21 cellular contexts compared by ENCODE assay signal in genomic region chr18:28183418-28184078, GRCh38. TPM values are rescaled to one million over a fixed set of nuclear protein-coding genes. Genes with fewer than 3 reads are reported as not detected.
DNase-seq lines count a peak whose midpoint lies in the region; ATAC-seq and TF ChIP-seq lines count a peak whose summit lies in the region.
"Had no signal": no experiment of that assay in that cellular context is flagged by ENCODE, and none has a peak within 500 bp of the region (broad histone marks: within the 10 kb centered on the region; RNA-seq: fewer than 3 reads in every experiment).

No MANE protein-coding gene starts in this region.

- peak overlapping the region; percentile 52 for H3K4ac ChIP-seq in mesendoderm (ENCODE audit: low read depth, low read length)

- peak overlapping the region; percentile 70 for H3K18ac ChIP-seq in mesendoderm (ENCODE audit: low read length)

- peak overlapping the region; percentile 31 for H3K9ac ChIP-seq in mesendoderm (ENCODE audit: low read length)
- H3K9ac ChIP-seq: BLaER1 treated with 17β-estradiol and CSF1 and Interleukin-3, amounts not matched to agents 10 nM and 100 nM had no signal

- no peak for TF ChIP-seq CTCF in fibroblast of mammary gland (conservative IDR thresholded peaks at IDR 0.05; ENCODE audit: control insufficient read depth, insufficient read depth, low read depth, low read length)

- H3K4me1 ChIP-seq in mesendoderm (ENCODE audit: control insufficient read depth, low read depth, low read length): peaks cover 16% of the 10 kb centered on the region
- H3K4me1 ChIP-seq: ascending aorta; BLaER1 treated with 17β-estradiol and CSF1 and Interleukin-3, amounts not matched to agents 10 nM and 100 nM had no signal

- DNase-seq in EL: peak; percentile 88
- peak; percentile 34 for DNase-seq in fibroblast of mammary gland (ENCODE audit: low read depth)
- peak; percentile 50 for DNase-seq in mesendoderm
- DNase-seq in NCI-H2171 treated with DMSO at 0.1 percent for 48 hours (lab: John Stamatoyannopoulos, UW): no peak
- no peak for DNase-seq in T-helper 2 cell treated with Interferon-gamma antibody and Interleukin-4, amounts not matched to agents 5 μg/mL and 100 μg/mL, for 36 hours (ENCODE audit: low spot score)
- DNase-seq: activated CD4-positive, CD25-positive, alpha-beta regulatory T cell; activated CD8-positive, alpha-beta memory T cell treated with anti-CD3 and anti-CD28 coated beads, Interleukin-2, amount 10 ng/mL, durations not matched to agents 7 days and 5 days; activated gamma-delta T cell; erythroblast; glutamatergic neuron; NCI-H1092 treated with DMSO at 0.1 percent for 48 hours; NCI-H2171; NCI-H82; T-helper 17 cell had no signal

- peak overlapping the region; percentile 71 for H2AK5ac ChIP-seq in mesendoderm (ENCODE audit: low read length)

- peak overlapping the region; percentile 68 for H3K27ac ChIP-seq in mesendoderm (ENCODE audit: low read depth, low read length)
- H3K27ac ChIP-seq: ascending aorta; BLaER1 treated with 17β-estradiol and CSF1 and Interleukin-3, amounts not matched to agents 10 nM and 100 nM; skin epidermis had no signal

- no peaks in the 10 kb centered on the region for H3K79me1 ChIP-seq in mesendoderm (ENCODE audit: low read length)

- H2BK120ac ChIP-seq in mesendoderm (ENCODE audit: low read depth, low read length): no peak overlapping the region

- peak overlapping the region; percentile 29 for H3K23ac ChIP-seq in mesendoderm (ENCODE audit: low read length)

- no peaks in the 10 kb centered on the region for H3K36me3 ChIP-seq in mesendoderm (ENCODE audit: control insufficient read depth, insufficient read depth, low read length)
- H3K36me3 ChIP-seq: ascending aorta; BLaER1 treated with 17β-estradiol and CSF1 and Interleukin-3, amounts not matched to agents 10 nM and 100 nM had no signal

- peaks cover 8% of the 10 kb centered on the region for H3K27me3 Mint-ChIP-seq in T-helper 2 cell treated with Interferon-gamma antibody and Interleukin-4, amounts not matched to agents 5 μg/mL and 100 μg/mL, for 36 hours (ENCODE audit: low read depth)

- ATAC-seq in GM19324 (IDR thresholded peaks at IDR 0.05; ENCODE audit: low FRiP score, unreplicated experiment): no peak
- no peak for ATAC-seq in GM18502 (IDR thresholded peaks at IDR 0.05; ENCODE audit: poor library complexity, unreplicated experiment)
- ATAC-seq: activated CD8-positive, alpha-beta memory T cell treated with anti-CD3 and anti-CD28 coated beads, Interleukin-2, amount 10 ng/mL, durations not matched to agents 7 days and 5 days; stimulated activated effector memory CD8-positive, alpha-beta T cell treated with anti-CD3 and anti-CD28 coated beads, Interleukin-12 subunit alpha, Interleukin-12 subunit beta, amount 100 ng/mL, for 72 hours; T-helper 17 cell had no signal

- no peaks in the 10 kb centered on the region for H3K36me3 Mint-ChIP-seq in T-helper 2 cell treated with Interferon-gamma antibody and Interleukin-4, amounts not matched to agents 5 μg/mL and 100 μg/mL, for 36 hours (ENCODE audit: low read depth)
- H3K36me3 Mint-ChIP-seq: activated CD8-positive, alpha-beta memory T cell treated with anti-CD3 and anti-CD28 coated beads, Interleukin-2, amount 10 ng/mL, durations not matched to agents 7 days and 5 days; stimulated activated effector memory CD8-positive, alpha-beta T cell treated with anti-CD3 and anti-CD28 coated beads, Interleukin-12 subunit alpha, Interleukin-12 subunit beta, amount 100 ng/mL, for 72 hours had no signal

- no peak overlapping the region for H3K4me2 ChIP-seq in mesendoderm (ENCODE audit: low read length)
- H3K4me2 ChIP-seq: BLaER1 treated with 17β-estradiol and CSF1 and Interleukin-3, amounts not matched to agents 10 nM and 100 nM had no signal

- H2BK15ac ChIP-seq in mesendoderm (replicated peaks; ENCODE audit: low read depth): no peak overlapping the region

- no peak overlapping the region for H3K4me3 Mint-ChIP-seq in T-helper 2 cell treated with Interferon-gamma antibody and Interleukin-4, amounts not matched to agents 5 μg/mL and 100 μg/mL, for 36 hours
- H3K4me3 Mint-ChIP-seq: activated CD8-positive, alpha-beta memory T cell treated with anti-CD3 and anti-CD28 coated beads, Interleukin-2, amount 10 ng/mL, durations not matched to agents 7 days and 5 days; stimulated activated effector memory CD8-positive, alpha-beta T cell treated with anti-CD3 and anti-CD28 coated beads, Interleukin-12 subunit alpha, Interleukin-12 subunit beta, amount 100 ng/mL, for 72 hours; T-helper 17 cell had no signal

- peak overlapping the region; percentile 82 for H2BK5ac ChIP-seq in mesendoderm (ENCODE audit: low read length)

- H4K8ac ChIP-seq in mesendoderm (ENCODE audit: low read depth, low read length): no peak overlapping the region

- H3K4me3 ChIP-seq in fibroblast of mammary gland (ENCODE audit: control insufficient read depth, low read depth, low read length) (no peak overlapping the region), mesendoderm (ENCODE audit: low read length) (no peak overlapping the region)
- H3K4me3 ChIP-seq: ascending aorta; BLaER1 treated with 17β-estradiol and CSF1 and Interleukin-3, amounts not matched to agents 10 nM and 100 nM; skin epidermis had no signal

- peak overlapping the region; percentile 75 for H3K56ac ChIP-seq in mesendoderm (ENCODE audit: low read length)

- no peaks in the 10 kb centered on the region for H3K4me1 Mint-ChIP-seq in T-helper 2 cell treated with Interferon-gamma antibody and Interleukin-4, amounts not matched to agents 5 μg/mL and 100 μg/mL, for 36 hours (ENCODE audit: low read depth)
- H3K4me1 Mint-ChIP-seq: activated CD8-positive, alpha-beta memory T cell treated with anti-CD3 and anti-CD28 coated beads, Interleukin-2, amount 10 ng/mL, durations not matched to agents 7 days and 5 days; stimulated activated effector memory CD8-positive, alpha-beta T cell treated with anti-CD3 and anti-CD28 coated beads, Interleukin-12 subunit alpha, Interleukin-12 subunit beta, amount 100 ng/mL, for 72 hours; T-helper 17 cell had no signal

- no peaks in the 10 kb centered on the region for H3K27me3 ChIP-seq in mesendoderm (ENCODE audit: insufficient read depth, low read length, poor library complexity)
- H3K27me3 ChIP-seq: ascending aorta had no signal

- H4K5ac ChIP-seq in mesendoderm (ENCODE audit: low read length): no peak overlapping the region

- H3K27ac Mint-ChIP-seq in T-helper 2 cell treated with Interferon-gamma antibody and Interleukin-4, amounts not matched to agents 5 μg/mL and 100 μg/mL, for 36 hours: no peak overlapping the region
- H3K27ac Mint-ChIP-seq: activated CD8-positive, alpha-beta memory T cell treated with anti-CD3 and anti-CD28 coated beads, Interleukin-2, amount 10 ng/mL, durations not matched to agents 7 days and 5 days; stimulated activated effector memory CD8-positive, alpha-beta T cell treated with anti-CD3 and anti-CD28 coated beads, Interleukin-12 subunit alpha, Interleukin-12 subunit beta, amount 100 ng/mL, for 72 hours; T-helper 17 cell had no signal

- no CpG with 5 or more reads among the region's 4 CpGs for WGBS in mesendoderm (ENCODE audit: extremely low coverage, insufficient coverage, low lambda C conversion rate)

- no peaks in the 10 kb centered on the region for H3K9me3 Mint-ChIP-seq in T-helper 2 cell treated with Interferon-gamma antibody and Interleukin-4, amounts not matched to agents 5 μg/mL and 100 μg/mL, for 36 hours

- peaks cover 3% of the 10 kb centered on the region for H3K79me2 ChIP-seq in mesendoderm (ENCODE audit: control insufficient read depth, insufficient read depth, low read length)

TF ChIP-seq in PFSK-1, 5 proteins besides CTCF, POLR2A, EP300 and RAD21:
- TF ChIP-seq SIN3A (IDR thresholded peaks at IDR 0.05; ENCODE audit: borderline replicate concordance, insufficient read depth, low read length): 0 out of 2 replicates have a peak, but pooled peaks have one; percentile 33
- no peak for TF ChIP-seq REST (IDR thresholded peaks at IDR 0.05; ENCODE audit: insufficient read depth in 1 of 2, low read depth in 2 of 2, low read length in 2 of 2)
- 0 out of 2 replicates have a peak, but pooled peaks have one; percentile 20 for TF ChIP-seq TAF1 (IDR thresholded peaks at IDR 0.05; ENCODE audit: borderline replicate concordance, insufficient read depth, low read length)

RNA-seq across cellular contexts. Expression of gene CDH2, which starts 6.6 kb away (rescaled TPM):
- polyA plus RNA-seq in PFSK-1 (2012; ENCODE audit: insufficient read length, low read depth): 20.4 TPM
- polyA plus RNA-seq in mesendoderm (2013, experiment 1 of 2): 82.8 TPM
- polyA plus RNA-seq in mesendoderm (2013, experiment 2 of 2): 80.1 TPM

Comparison
In these comparisons a context has a peak if more than half of its experiments do, and no peak if none do; other contexts are left out.
1. DNase-seq: peak in EL (single experiment), fibroblast of mammary gland (single experiment) and mesendoderm (single experiment); none in NCI-H2171 treated with DMSO at 0.1 percent for 48 hours (single experiment) and T-helper 2 cell treated with Interferon-gamma antibody and Interleukin-4, amounts not matched to agents 5 μg/mL and 100 μg/mL, for 36 hours (single experiment).